1 cellular context compared by ENCODE assay signal in the genomic region with DNA sequence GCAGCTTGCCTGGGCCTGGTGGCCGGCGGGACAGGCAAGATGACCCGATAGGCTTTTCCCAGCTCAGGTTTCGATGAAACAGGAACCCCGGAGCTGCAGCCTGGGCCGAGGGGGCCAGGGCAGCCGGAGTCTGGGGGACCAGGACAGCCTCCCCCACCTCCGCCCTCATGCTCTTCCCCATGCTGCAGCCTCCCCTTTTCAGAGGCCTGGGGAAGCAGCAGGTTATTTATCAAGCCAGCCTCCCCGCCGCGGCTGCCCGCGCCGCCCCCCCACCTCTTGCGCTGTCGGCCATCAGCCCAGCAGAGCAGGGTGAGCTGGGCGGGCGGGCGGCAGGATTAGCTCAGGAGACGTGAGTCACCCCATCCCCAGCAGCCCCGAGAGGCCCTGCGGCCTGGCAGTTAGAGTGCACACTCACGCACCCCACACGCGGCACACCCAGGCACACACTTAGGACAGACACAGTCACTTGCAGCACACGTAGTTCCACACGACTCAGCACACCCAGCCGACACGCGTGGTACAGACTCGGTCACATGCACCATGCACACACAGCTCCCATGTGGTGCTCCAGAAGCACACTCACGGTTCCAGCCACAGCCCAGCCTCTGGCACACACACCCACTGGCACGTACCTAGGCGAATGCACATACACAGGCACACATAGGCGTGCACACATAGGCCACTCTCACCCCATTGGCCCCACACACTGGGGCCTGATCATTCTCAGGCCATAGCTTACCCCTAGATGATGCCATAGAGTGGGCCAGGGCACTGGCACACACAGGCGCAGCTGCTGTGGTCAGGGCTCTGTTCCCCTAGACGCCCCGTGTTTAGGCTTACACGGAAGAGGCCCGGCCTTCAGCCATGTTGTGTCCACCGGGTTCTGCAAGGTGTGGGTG.
TF ChIP-seq lines count a peak whose summit lies in the region.

No MANE protein-coding gene starts in this region.

TF ChIP-seq in GM12878, 131 proteins besides CTCF, POLR2A, EP300 and RAD21 (continued from another document):
- TF ChIP-seq, protein P1, sequence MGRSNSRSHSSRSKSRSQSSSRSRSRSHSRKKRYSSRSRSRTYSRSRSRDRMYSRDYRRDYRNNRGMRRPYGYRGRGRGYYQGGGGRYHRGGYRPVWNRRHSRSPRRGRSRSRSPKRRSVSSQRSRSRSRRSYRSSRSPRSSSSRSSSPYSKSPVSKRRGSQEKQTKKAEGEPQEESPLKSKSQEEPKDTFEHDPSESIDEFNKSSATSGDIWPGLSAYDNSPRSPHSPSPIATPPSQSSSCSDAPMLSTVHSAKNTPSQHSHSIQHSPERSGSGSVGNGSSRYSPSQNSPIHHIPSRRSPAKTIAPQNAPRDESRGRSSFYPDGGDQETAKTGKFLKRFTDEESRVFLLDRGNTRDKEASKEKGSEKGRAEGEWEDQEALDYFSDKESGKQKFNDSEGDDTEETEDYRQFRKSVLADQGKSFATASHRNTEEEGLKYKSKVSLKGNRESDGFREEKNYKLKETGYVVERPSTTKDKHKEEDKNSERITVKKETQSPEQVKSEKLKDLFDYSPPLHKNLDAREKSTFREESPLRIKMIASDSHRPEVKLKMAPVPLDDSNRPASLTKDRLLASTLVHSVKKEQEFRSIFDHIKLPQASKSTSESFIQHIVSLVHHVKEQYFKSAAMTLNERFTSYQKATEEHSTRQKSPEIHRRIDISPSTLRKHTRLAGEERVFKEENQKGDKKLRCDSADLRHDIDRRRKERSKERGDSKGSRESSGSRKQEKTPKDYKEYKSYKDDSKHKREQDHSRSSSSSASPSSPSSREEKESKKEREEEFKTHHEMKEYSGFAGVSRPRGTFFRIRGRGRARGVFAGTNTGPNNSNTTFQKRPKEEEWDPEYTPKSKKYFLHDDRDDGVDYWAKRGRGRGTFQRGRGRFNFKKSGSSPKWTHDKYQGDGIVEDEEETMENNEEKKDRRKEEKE (IDR thresholded peaks at IDR 0.05), result no peak
- TF ChIP-seq, protein P2, sequence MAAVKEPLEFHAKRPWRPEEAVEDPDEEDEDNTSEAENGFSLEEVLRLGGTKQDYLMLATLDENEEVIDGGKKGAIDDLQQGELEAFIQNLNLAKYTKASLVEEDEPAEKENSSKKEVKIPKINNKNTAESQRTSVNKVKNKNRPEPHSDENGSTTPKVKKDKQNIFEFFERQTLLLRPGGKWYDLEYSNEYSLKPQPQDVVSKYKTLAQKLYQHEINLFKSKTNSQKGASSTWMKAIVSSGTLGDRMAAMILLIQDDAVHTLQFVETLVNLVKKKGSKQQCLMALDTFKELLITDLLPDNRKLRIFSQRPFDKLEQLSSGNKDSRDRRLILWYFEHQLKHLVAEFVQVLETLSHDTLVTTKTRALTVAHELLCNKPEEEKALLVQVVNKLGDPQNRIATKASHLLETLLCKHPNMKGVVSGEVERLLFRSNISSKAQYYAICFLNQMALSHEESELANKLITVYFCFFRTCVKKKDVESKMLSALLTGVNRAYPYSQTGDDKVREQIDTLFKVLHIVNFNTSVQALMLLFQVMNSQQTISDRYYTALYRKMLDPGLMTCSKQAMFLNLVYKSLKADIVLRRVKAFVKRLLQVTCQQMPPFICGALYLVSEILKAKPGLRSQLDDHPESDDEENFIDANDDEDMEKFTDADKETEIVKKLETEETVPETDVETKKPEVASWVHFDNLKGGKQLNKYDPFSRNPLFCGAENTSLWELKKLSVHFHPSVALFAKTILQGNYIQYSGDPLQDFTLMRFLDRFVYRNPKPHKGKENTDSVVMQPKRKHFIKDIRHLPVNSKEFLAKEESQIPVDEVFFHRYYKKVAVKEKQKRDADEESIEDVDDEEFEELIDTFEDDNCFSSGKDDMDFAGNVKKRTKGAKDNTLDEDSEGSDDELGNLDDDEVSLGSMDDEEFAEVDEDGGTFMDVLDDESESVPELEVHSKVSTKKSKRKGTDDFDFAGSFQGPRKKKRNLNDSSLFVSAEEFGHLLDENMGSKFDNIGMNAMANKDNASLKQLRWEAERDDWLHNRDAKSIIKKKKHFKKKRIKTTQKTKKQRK (IDR thresholded peaks at IDR 0.05; ENCODE audit: low read depth, low read length), result no peak
- TF ChIP-seq, protein P3, sequence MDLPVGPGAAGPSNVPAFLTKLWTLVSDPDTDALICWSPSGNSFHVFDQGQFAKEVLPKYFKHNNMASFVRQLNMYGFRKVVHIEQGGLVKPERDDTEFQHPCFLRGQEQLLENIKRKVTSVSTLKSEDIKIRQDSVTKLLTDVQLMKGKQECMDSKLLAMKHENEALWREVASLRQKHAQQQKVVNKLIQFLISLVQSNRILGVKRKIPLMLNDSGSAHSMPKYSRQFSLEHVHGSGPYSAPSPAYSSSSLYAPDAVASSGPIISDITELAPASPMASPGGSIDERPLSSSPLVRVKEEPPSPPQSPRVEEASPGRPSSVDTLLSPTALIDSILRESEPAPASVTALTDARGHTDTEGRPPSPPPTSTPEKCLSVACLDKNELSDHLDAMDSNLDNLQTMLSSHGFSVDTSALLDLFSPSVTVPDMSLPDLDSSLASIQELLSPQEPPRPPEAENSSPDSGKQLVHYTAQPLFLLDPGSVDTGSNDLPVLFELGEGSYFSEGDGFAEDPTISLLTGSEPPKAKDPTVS (IDR thresholded peaks at IDR 0.05; ENCODE audit: low read depth, low read length), result no peak
